Comparison of ENCODE assay signal across 10 cellular contexts in the genomic region with DNA sequence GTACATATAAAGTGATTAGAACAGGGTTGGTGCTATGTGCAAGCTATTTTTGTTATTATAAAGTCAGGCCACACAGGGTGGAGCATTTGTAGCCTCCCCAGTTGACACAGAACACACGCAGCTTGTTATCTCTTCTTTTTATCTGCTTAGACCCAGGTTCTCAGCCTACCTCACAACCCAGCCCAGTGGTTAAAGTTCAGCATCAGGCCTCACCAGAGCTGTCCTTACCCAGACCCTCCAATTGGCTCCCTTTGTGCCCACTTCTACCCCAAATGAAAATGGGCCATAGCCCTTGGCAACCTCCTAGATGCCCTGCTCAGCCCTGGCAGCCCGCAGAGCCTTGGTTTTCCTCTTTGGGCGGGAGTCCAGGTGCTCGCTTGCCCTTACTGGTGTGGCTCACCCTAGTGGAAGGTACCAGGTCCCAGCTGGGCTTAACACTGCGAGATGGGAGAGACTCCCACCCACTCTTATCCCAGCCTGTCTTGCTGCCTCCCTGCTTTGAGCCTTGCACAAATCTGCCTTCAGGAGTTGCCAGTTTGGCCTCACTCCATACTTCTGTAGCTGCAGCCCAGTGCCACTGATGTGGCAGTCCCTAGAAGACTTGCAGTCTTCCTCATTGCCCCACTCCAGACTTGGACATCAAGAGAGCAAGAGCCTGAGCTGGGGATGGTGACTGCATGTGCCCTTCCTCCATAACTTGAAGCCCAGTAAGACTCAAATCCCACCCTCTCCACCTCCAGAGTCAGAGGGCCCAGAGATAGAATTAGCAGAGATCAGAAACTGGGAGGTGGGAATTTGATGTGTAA. TPM values are rescaled to one million over a fixed set of nuclear protein-coding genes. Genes with fewer than 3 reads are reported as not detected.
DNase-seq lines count a peak whose midpoint lies in the region; ATAC-seq and TF ChIP-seq lines count a peak whose summit lies in the region.
"Had no signal": no experiment of that assay in that cellular context is flagged by ENCODE, and none has a peak within 500 bp of the region (broad histone marks: within the 10 kb centered on the region; RNA-seq: fewer than 3 reads in every experiment).

No MANE protein-coding gene starts in this region.

- peak overlapping the region; percentile 86 for H3K27ac ChIP-seq in upper lobe of right lung

- H3K27me3 Mint-ChIP-seq in activated naive CD4-positive, alpha-beta T cell treated with anti-CD3 and anti-CD28 coated beads, Interleukin-2, amount 50 U/mL, for 24 hours = no peaks in the 10 kb centered on the region
- H3K27me3 Mint-ChIP-seq in activated naive CD8-positive, alpha-beta T cell treated with anti-CD3 and anti-CD28 coated beads for 36 hours = no peaks in the 10 kb centered on the region

- H3K27me3 ChIP-seq in upper lobe of right lung = no peaks in the 10 kb centered on the region

- H3K27ac Mint-ChIP-seq in activated naive CD4-positive, alpha-beta T cell treated with anti-CD3 and anti-CD28 coated beads, Interleukin-2, amount 50 U/mL, for 24 hours = peak overlapping the region; percentile 87
- peak overlapping the region; percentile 94 for H3K27ac Mint-ChIP-seq in activated naive CD8-positive, alpha-beta T cell treated with anti-CD3 and anti-CD28 coated beads for 36 hours

- H3K9me3 Mint-ChIP-seq in activated naive CD4-positive, alpha-beta T cell treated with anti-CD3 and anti-CD28 coated beads, Interleukin-2, amount 50 U/mL, for 24 hours = no peaks in the 10 kb centered on the region
- H3K9me3 Mint-ChIP-seq in activated naive CD8-positive, alpha-beta T cell treated with anti-CD3 and anti-CD28 coated beads for 36 hours = no peaks in the 10 kb centered on the region

- no peaks in the 10 kb centered on the region for H3K9me3 ChIP-seq in upper lobe of right lung

- no peak for DNase-seq in activated naive CD4-positive, alpha-beta T cell (lab: John Stamatoyannopoulos, UW)
- no peak for DNase-seq in activated naive CD8-positive, alpha-beta T cell treated with anti-CD3 and anti-CD28 coated beads for 36 hours
- peak; percentile 53 for DNase-seq in mesenteric fat pad (ENCODE audit: low spot score)
- DNase-seq in upper lobe of right lung = no peak
- DNase-seq in GM10248 (ENCODE audit: extremely low spot score) = no peak
- DNase-seq: NCI-H1694 treated with DMSO at 0.1 percent for 48 hours, posterior cingulate gyrus had no signal

- CTCF ChIA-PET in GM10248 (lab: Yijun Ruan, JAX) = interaction anchor here (0.8 to 3.8 kb wide), 8 partner anchors 10 to 155 kb away, joined by 3 to 18 read pairs (median 4); no protein-coding TSS in a partner anchor

- peaks cover 71% of the 10 kb centered on the region for H3K4me1 Mint-ChIP-seq in activated naive CD4-positive, alpha-beta T cell treated with anti-CD3 and anti-CD28 coated beads, Interleukin-2, amount 50 U/mL, for 24 hours
- peaks cover 43% of the 10 kb centered on the region for H3K4me1 Mint-ChIP-seq in activated naive CD8-positive, alpha-beta T cell treated with anti-CD3 and anti-CD28 coated beads for 36 hours

- H3K4me3 ChIP-seq in upper lobe of right lung = peak overlapping the region; percentile 99

- peaks cover 24% of the 10 kb centered on the region for H3K4me1 ChIP-seq in upper lobe of right lung

- ATAC-seq in upper lobe of right lung = no peak
- no peak for ATAC-seq in GM18861 (IDR thresholded peaks at IDR 0.05; ENCODE audit: unreplicated experiment)
- no peak for ATAC-seq in GM21367 (IDR thresholded peaks at IDR 0.05; ENCODE audit: unreplicated experiment)

- POLR2A ChIA-PET in GM10248 (lab: Yijun Ruan, JAX) = interaction anchor here (0.6 to 1.4 kb wide), 2 partner anchors 27 to 181 kb away, joined by 3 to 4 read pairs; no protein-coding TSS in a partner anchor

- peak overlapping the region; percentile 94 for H3K4me3 Mint-ChIP-seq in activated naive CD4-positive, alpha-beta T cell treated with anti-CD3 and anti-CD28 coated beads, Interleukin-2, amount 50 U/mL, for 24 hours
- peak overlapping the region; percentile 85 for H3K4me3 Mint-ChIP-seq in activated naive CD8-positive, alpha-beta T cell treated with anti-CD3 and anti-CD28 coated beads for 36 hours

- no peak for TF ChIP-seq CTCF in upper lobe of right lung (IDR thresholded peaks at IDR 0.05)
- TF ChIP-seq CTCF in GM10248 (IDR thresholded peaks at IDR 0.05; ENCODE audit: control extremely low read depth, extremely low read depth, low read depth, missing control alignments) = no peak

- H3K36me3 ChIP-seq in upper lobe of right lung = no peaks in the 10 kb centered on the region

- H3K36me3 Mint-ChIP-seq in activated naive CD4-positive, alpha-beta T cell treated with anti-CD3 and anti-CD28 coated beads, Interleukin-2, amount 50 U/mL, for 24 hours = peaks cover 4% of the 10 kb centered on the region
- H3K36me3 Mint-ChIP-seq in activated naive CD8-positive, alpha-beta T cell treated with anti-CD3 and anti-CD28 coated beads for 36 hours = peaks cover 34% of the 10 kb centered on the region

- intact Hi-C loops in upper lobe of right lung (cut with DNase I) = no loop called here

RNA-seq across cellular contexts. Expression of a gene that starts 1.2 kb away (rescaled TPM):
- total RNA-seq in activated naive CD8-positive, alpha-beta T cell treated with anti-CD3 and anti-CD28 coated beads for 36 hours = 10 to 100 TPM; 41.5 to 42.5 TPM
- total RNA-seq in mesenteric fat pad (50.7 TPM), upper lobe of right lung (43.0 TPM)

RNA-seq across cellular contexts. Expression of a gene that starts 4.2 kb away (rescaled TPM):
- total RNA-seq in activated naive CD8-positive, alpha-beta T cell treated with anti-CD3 and anti-CD28 coated beads for 36 hours = 10 to 100 TPM; 85.6 to 85.8 TPM
- total RNA-seq in mesenteric fat pad = 24.8 TPM
- total RNA-seq in upper lobe of right lung = 10.5 TPM

RNA-seq across cellular contexts. Expression of a gene that starts 20.1 kb away (rescaled TPM):
- total RNA-seq in activated naive CD8-positive, alpha-beta T cell treated with anti-CD3 and anti-CD28 coated beads for 36 hours = 10 to 100 TPM; 31.5 to 34.3 TPM
- total RNA-seq in mesenteric fat pad = 23.0 TPM
- total RNA-seq in upper lobe of right lung = 22.7 TPM

RNA-seq across cellular contexts. Expression of a gene that starts 26.3 kb away (rescaled TPM):
- 100 to 1,000 TPM; 111 to 122 TPM for total RNA-seq in activated naive CD8-positive, alpha-beta T cell treated with anti-CD3 and anti-CD28 coated beads for 36 hours
- total RNA-seq in mesenteric fat pad = 3.1 TPM
- total RNA-seq in upper lobe of right lung = 3.2 TPM

RNA-seq across cellular contexts. Expression of a gene that starts 41.5 kb away (rescaled TPM):
- total RNA-seq in activated naive CD8-positive, alpha-beta T cell treated with anti-CD3 and anti-CD28 coated beads for 36 hours = 10 to 100 TPM; 14.3 to 17.8 TPM
- 7.6 TPM for total RNA-seq in mesenteric fat pad
- 12.3 TPM for total RNA-seq in upper lobe of right lung
